In genomic region chr7:49771427-49772176, GRCh38 we compare ENCODE assay signal across 16 cellular contexts.
DNase-seq lines count a peak whose midpoint lies in the region; ATAC-seq and TF ChIP-seq lines count a peak whose summit lies in the region.
"Had no signal": no experiment of that assay in that cellular context is flagged by ENCODE, and none has a peak within 500 bp of the region (broad histone marks: within the 10 kb centered on the region; RNA-seq: fewer than 3 reads in every experiment).

No MANE protein-coding gene starts in this region.

- ATAC-seq in GM19351 (IDR thresholded peaks at IDR 0.05; ENCODE audit: unreplicated experiment) (peak; percentile 41), HG02623 (IDR thresholded peaks at IDR 0.05; ENCODE audit: unreplicated experiment) (peak; percentile 30), HG03432 (IDR thresholded peaks at IDR 0.05; ENCODE audit: unreplicated experiment) (peak; percentile 39)

- TF ChIP-seq CTCF in GM10266 (IDR thresholded peaks at IDR 0.05; ENCODE audit: control insufficient read depth, insufficient read depth, low read depth, missing control alignments) = no peak

- peak; percentile 69 for DNase-seq in GM10266 (ENCODE audit: extremely low spot score)
- DNase-seq in NCI-H82 treated with DMSO at 0.1 percent for 48 hours (lab: John Stamatoyannopoulos, UW; ENCODE audit: unreplicated experiment) = no peak
- DNase-seq in activated T-cell treated with anti-CD3 and anti-CD28 coated beads, Interleukin-2, amount 50 U/mL, for 1 hour = no peak
- no peak for DNase-seq in HuH-7 (ENCODE audit: low spot score)
- no peak for DNase-seq in NCI-H526 treated with DMSO at 0.1 percent for 48 hours (lab: John Stamatoyannopoulos, UW)
- DNase-seq: 8988T; activated CD4-positive, alpha-beta T cell treated with anti-CD3 and anti-CD28 coated beads, Interleukin-2, amount 10 ng/mL, durations not matched to agents 7 days and 5 days; CD4-positive, alpha-beta T cell; dermis blood vessel endothelial cell; GDM1; MM.1S; NCI-H446 treated with DMSO at 0.1 percent for 48 hours; transverse colon had no signal
